ENCODE assay signal across 8 cellular contexts in the genomic region with DNA sequence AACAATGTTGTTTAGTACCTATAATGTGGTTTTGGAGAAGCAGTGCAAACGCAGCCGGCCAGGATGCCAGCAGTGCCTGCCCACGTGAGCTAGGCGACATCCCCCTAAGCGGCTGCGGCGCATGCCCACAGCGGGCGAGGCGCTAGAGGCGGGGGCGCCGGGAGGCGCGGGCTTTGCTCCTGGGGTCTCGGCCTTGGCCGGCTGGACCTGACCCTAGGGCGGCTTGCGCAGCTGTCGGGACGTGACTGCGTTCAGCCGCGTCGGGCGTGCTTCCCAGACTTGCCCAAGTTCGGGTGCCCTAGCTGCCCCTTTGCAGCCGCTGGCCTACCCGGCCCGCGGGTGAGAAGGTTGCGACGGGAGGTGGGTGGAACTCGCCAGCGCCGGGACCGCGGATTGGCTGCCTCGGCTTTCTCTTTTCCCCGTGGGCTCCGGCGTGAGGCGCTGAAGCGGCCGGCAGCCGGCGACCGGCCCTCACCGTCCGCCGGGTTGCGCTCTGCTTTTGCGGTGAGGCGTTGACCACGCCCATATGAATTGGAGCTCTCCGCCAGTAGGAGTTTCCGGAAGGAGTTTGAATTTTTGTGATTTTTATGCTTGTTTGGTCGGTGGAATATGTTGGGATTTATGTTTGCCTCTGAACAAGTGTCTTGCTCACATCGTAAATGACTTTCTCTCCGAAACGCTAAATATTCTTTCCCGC. TPM values are rescaled to one million over a fixed set of nuclear protein-coding genes. Genes with fewer than 3 reads are reported as not detected.
DNase-seq lines count a peak whose midpoint lies in the region; ATAC-seq, FAIRE-seq and TF ChIP-seq lines count a peak whose summit lies in the region.

TSS of gene TMEM19 (plus strand) at position 122 of the 697 bp plus-strand sequence. CDS start 599 bp downstream, outside the sequence.

- DNase-seq in AG20443 (ENCODE audit: low spot score) (peak; percentile 96), NCI-H345 treated with DMSO at 0.1 percent for 48 hours (lab: John Stamatoyannopoulos, UW; ENCODE audit: unreplicated experiment) (peak; percentile 72), cerebellum (ENCODE audit: low spot score) (peak; percentile 91), kidney (peak; percentile 96)
- DNase-seq in stimulated activated CD4-positive, alpha-beta T cell treated with anti-CD3 and anti-CD28 coated beads, Interleukin-15, amount 100 ng/mL, for 24 hours, result peak; percentile 87

- intact Hi-C loops in kidney (cut with DNase I), result no loop called here

- H3K9ac ChIP-seq in kidney (ENCODE audit: low read length in 2 of 2), result peak within 1 kb of the TSS; percentile 88 to 93

- H3K4me1 ChIP-seq in kidney (ENCODE audit: control insufficient read depth in 1 of 2, insufficient read depth in 1 of 2, low read depth in 1 of 2, low read length in 2 of 2), result peaks cover 0 to 4% of the 10 kb centered on the region in 2 donors

- FAIRE-seq in kidney (lab: Jason Lieb, UNC), result peak; percentile 33

- H3K27ac ChIP-seq in kidney (ENCODE audit: low read depth in 2 of 2, low read length in 2 of 2), result peak within 1 kb of the TSS; percentile 94 to 95

- ATAC-seq in GM19025 (IDR thresholded peaks at IDR 0.05; ENCODE audit: low read depth, unreplicated experiment) (peak; percentile 92), HG03342 (IDR thresholded peaks at IDR 0.05; ENCODE audit: unreplicated experiment) (peak; percentile 90)
- ATAC-seq in activated CD4-positive, CD25-positive, alpha-beta regulatory T cell treated with anti-CD3 and anti-CD28 coated beads, Interleukin-2, amount 50 U/mL, for 24 hours, result peak; percentile 88 to 89

- no peaks in the 10 kb centered on the region for H3K36me3 ChIP-seq in kidney (ENCODE audit: control insufficient read depth in 1 of 2, insufficient read depth in 2 of 2, low read length in 2 of 2)

- H3K4me3 ChIP-seq in kidney (ENCODE audit: low read length in 2 of 2), result peak within 1 kb of the TSS; percentile 96 to 97

- no peaks in the 10 kb centered on the region for H3K9me3 ChIP-seq in kidney (ENCODE audit: control insufficient read depth in 1 of 2, low read length in 2 of 2)

- peak; percentile 9 for TF ChIP-seq CTCF in kidney (IDR thresholded peaks at IDR 0.05; ENCODE audit: borderline replicate concordance, extremely low read depth, insufficient read depth)

RNA-seq across cellular contexts. Expression of gene TMEM19, which starts in this region (rescaled TPM):
- total RNA-seq in cerebellum (36.8 TPM), kidney (35.6 TPM)
- 14.9 TPM for polyA plus RNA-seq in kidney (ENCODE audit: insufficient read depth, low read depth, low replicate concordance)

Comparison
In these comparisons a context has a peak if more than half of its experiments do, and no peak if none do; other contexts are left out.
1. Peak in every context shown above with its lines: DNase-seq, ATAC-seq, H3K4me3 ChIP-seq and H3K27ac ChIP-seq.